1 cellular context compared by ENCODE assay signal in genomic region chr12:124616394-124617343, GRCh38.
TF ChIP-seq lines count a peak whose summit lies in the region.

No MANE protein-coding gene starts in this region.

TF ChIP-seq in HepG2, 621 proteins besides CTCF, POLR2A, EP300 and RAD21 (continued from another document):
- no peak for TF ChIP-seq ZBTB39 (CRISPR knock-in tag; IDR thresholded peaks at IDR 0.05)
- TF ChIP-seq, protein P1, sequence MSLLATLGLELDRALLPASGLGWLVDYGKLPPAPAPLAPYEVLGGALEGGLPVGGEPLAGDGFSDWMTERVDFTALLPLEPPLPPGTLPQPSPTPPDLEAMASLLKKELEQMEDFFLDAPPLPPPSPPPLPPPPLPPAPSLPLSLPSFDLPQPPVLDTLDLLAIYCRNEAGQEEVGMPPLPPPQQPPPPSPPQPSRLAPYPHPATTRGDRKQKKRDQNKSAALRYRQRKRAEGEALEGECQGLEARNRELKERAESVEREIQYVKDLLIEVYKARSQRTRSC (CRISPR knock-in tag; IDR thresholded peaks at IDR 0.05; ENCODE audit: low read depth), result no peak
- TF ChIP-seq ZNF263 (CRISPR knock-in tag; IDR thresholded peaks at IDR 0.05), result no peak
- TF ChIP-seq ZNF557 (CRISPR knock-in tag; IDR thresholded peaks at IDR 0.05), result no peak
- TF ChIP-seq DBP (CRISPR knock-in tag; IDR thresholded peaks at IDR 0.05; ENCODE audit: not compliant biosample characterization), result no peak
- no peak for TF ChIP-seq ZFP36 (IDR thresholded peaks at IDR 0.05; ENCODE audit: borderline replicate concordance, low read depth, low read length, partially characterized antibody)
- no peak for TF ChIP-seq CCAR2 (optimal IDR thresholded peaks at IDR 0.05; ENCODE audit: low read depth, low read length)
